Comparison of ENCODE assay signal across 8 cellular contexts in genomic region chr17:80219777-80220708, GRCh38. TPM values are rescaled to one million over a fixed set of nuclear protein-coding genes. Genes with fewer than 3 reads are reported as not detected.
A peak's percentile ranks its signal among the peaks of the same experiment; 100 is the strongest.
DNase-seq lines count a peak whose midpoint lies in the region; ATAC-seq lines count a peak whose summit lies in the region.

Gene SGSH (minus strand): TSS chr17:80220333. CDS start chr17:80220313, 20 bp downstream.
Gene SLC26A11 (plus strand): TSS chr17:80220427. CDS start chr17:80221561, 1,134 bp downstream.

- H3K4me1 ChIP-seq in endocrine pancreas (ENCODE audit: control insufficient read depth, insufficient read depth, low read length), result no peaks in the 10 kb centered on the region

- peaks cover 8% of the 10 kb centered on the region for H3K36me3 Mint-ChIP-seq in activated CD8-positive, alpha-beta memory T cell treated with anti-CD3 and anti-CD28 coated beads, Interleukin-2, amount 10 ng/mL, durations not matched to agents 7 days and 5 days

- H3K9me3 ChIP-seq in endocrine pancreas (ENCODE audit: control insufficient read depth, low read length), result no peaks in the 10 kb centered on the region

- in situ Hi-C loops in G401 (cut with HindIII; ENCODE audit: low sequenced_read_pairs), result no loop called here

- DNase-seq in G401 (ENCODE audit: low spot score) (peak; percentile 33), NCI-H526 (lab: John Stamatoyannopoulos, UW) (peak; percentile 45 to 89), mesenteric fat pad (ENCODE audit: low spot score) (peak; percentile 93)
- DNase-seq in activated CD8-positive, alpha-beta memory T cell treated with anti-CD3 and anti-CD28 coated beads, Interleukin-2, amount 10 ng/mL, durations not matched to agents 7 days and 5 days, result peak; percentile 70
- peak; percentile 11 to 32 for DNase-seq in stimulated activated CD8-positive, alpha-beta memory T cell treated with anti-CD3 and anti-CD28 coated beads, Interleukin-2, amount 100 ng/mL, for 1 hour (ENCODE audit: low read depth in 2 of 2)

- CTCF ChIA-PET in activated CD8-positive, alpha-beta memory T cell treated with anti-CD3 and anti-CD28 coated beads, Interleukin-2, amount 10 ng/mL, durations not matched to agents 7 days and 5 days (lab: Charles Lee), result interaction anchor here (0.6 to 3.3 kb wide), 5 partner anchors 9 to 118 kb away, joined by 3 to 14 read pairs (median 4); partner anchors contain the start of gene GAA

- peaks cover 4% of the 10 kb centered on the region for H3K27me3 Mint-ChIP-seq in activated CD8-positive, alpha-beta memory T cell treated with anti-CD3 and anti-CD28 coated beads, Interleukin-2, amount 10 ng/mL, durations not matched to agents 7 days and 5 days

- H3K36me3 ChIP-seq in endocrine pancreas (ENCODE audit: control insufficient read depth, insufficient read depth, low read length), result no peaks in the 10 kb centered on the region

- ATAC-seq in HG02678 (IDR thresholded peaks at IDR 0.05; ENCODE audit: unreplicated experiment) (peak; percentile 36), HG03039 (IDR thresholded peaks at IDR 0.05; ENCODE audit: unreplicated experiment) (no peak)
- ATAC-seq in activated CD8-positive, alpha-beta memory T cell treated with anti-CD3 and anti-CD28 coated beads, Interleukin-2, amount 10 ng/mL, durations not matched to agents 7 days and 5 days, result peak; percentile 54

- H3K9me3 Mint-ChIP-seq in activated CD8-positive, alpha-beta memory T cell treated with anti-CD3 and anti-CD28 coated beads, Interleukin-2, amount 10 ng/mL, durations not matched to agents 7 days and 5 days (ENCODE audit: low read depth), result no peaks in the 10 kb centered on the region

- peak within 1 kb of the TSS; percentile 80 for H3K9ac ChIP-seq in endocrine pancreas (ENCODE audit: control insufficient read depth, insufficient read depth, low read length)

- peak within 1 kb of the TSS; percentile 88 for H3K27ac Mint-ChIP-seq in activated CD8-positive, alpha-beta memory T cell treated with anti-CD3 and anti-CD28 coated beads, Interleukin-2, amount 10 ng/mL, durations not matched to agents 7 days and 5 days

- H3K4me1 Mint-ChIP-seq in activated CD8-positive, alpha-beta memory T cell treated with anti-CD3 and anti-CD28 coated beads, Interleukin-2, amount 10 ng/mL, durations not matched to agents 7 days and 5 days, result peaks cover 19% of the 10 kb centered on the region

- H3K27me3 ChIP-seq in endocrine pancreas (ENCODE audit: control insufficient read depth, insufficient read depth, low read length), result no peaks in the 10 kb centered on the region

- H3K4me3 Mint-ChIP-seq in activated CD8-positive, alpha-beta memory T cell treated with anti-CD3 and anti-CD28 coated beads, Interleukin-2, amount 10 ng/mL, durations not matched to agents 7 days and 5 days, result peak within 1 kb of the TSS; percentile 83

- H3K4me3 ChIP-seq in endocrine pancreas (ENCODE audit: control insufficient read depth, insufficient read depth, low read length), result peak within 1 kb of the TSS; percentile 25

RNA-seq across cellular contexts. Expression of gene SGSH, which starts in this region (rescaled TPM):
- 19.8 and 31.7 TPM in 2 replicates for total RNA-seq in G401 (2014; rRNA removed; shearing (Covaris generic))
- 10 to 100 TPM; 15.4 to 22.1 TPM for total RNA-seq in activated CD8-positive, alpha-beta memory T cell treated with anti-CD3 and anti-CD28 coated beads, Interleukin-2, amount 10 ng/mL, durations not matched to agents 7 days and 5 days
- total RNA-seq in mesenteric fat pad, result 44.7 TPM

RNA-seq across cellular contexts. Expression of gene SLC26A11, which starts in this region (rescaled TPM):
- 16.7 and 19.0 TPM in 2 replicates for total RNA-seq in G401 (2014; rRNA removed; shearing (Covaris generic))
- 1 to 10 TPM; 4.3 to 8.6 TPM for total RNA-seq in activated CD8-positive, alpha-beta memory T cell treated with anti-CD3 and anti-CD28 coated beads, Interleukin-2, amount 10 ng/mL, durations not matched to agents 7 days and 5 days
- 13.2 TPM for total RNA-seq in mesenteric fat pad

Comparison
In these comparisons a context has a peak if more than half of its experiments do, and no peak if none do; other contexts are left out.
1. DNase-seq: peak in every context shown above with its lines; median percentile 93 in mesenteric fat pad; 70 in activated CD8-positive, alpha-beta memory T cell treated with anti-CD3 and anti-CD28 coated beads, Interleukin-2, amount 10 ng/mL, durations not matched to agents 7 days and 5 days; 67 in NCI-H526; 33 in G401; 22 in stimulated activated CD8-positive, alpha-beta memory T cell treated with anti-CD3 and anti-CD28 coated beads, Interleukin-2, amount 100 ng/mL, for 1 hour.